In the genomic region with DNA sequence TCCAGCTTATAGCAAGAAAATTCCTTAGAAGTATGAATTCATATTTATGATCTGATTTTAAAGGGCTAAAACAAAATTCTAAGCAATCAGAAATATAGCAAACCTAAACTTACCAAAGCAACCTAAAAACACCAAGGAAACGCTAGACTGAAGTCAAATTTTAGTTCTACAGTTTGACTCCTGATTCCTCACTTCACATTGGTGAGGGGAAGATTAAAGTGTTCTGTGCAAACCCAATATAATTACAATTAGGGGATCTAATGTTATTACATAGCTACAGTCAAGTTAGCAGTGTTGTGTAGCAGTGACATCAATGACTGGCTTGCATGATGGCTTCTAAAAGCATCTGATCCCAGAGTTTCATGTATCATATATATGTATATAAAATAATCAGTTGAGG, we compare ENCODE assay signal across 23 cellular contexts. TPM values are rescaled to one million over a fixed set of nuclear protein-coding genes. Genes with fewer than 3 reads are reported as not detected.
DNase-seq lines count a peak whose midpoint lies in the region; ATAC-seq, FAIRE-seq and TF ChIP-seq lines count a peak whose summit lies in the region.
"Had no signal": no experiment of that assay in that cellular context is flagged by ENCODE, and none has a peak within 500 bp of the region (broad histone marks: within the 10 kb centered on the region; RNA-seq: fewer than 3 reads in every experiment).

No MANE protein-coding gene starts in this region.

- TF ChIP-seq CTCF in cardiac muscle cell (IDR thresholded peaks at IDR 0.05; ENCODE audit: low read depth, low read length) (no peak), right atrium auricular region (IDR thresholded peaks at IDR 0.05) (no peak), H1 (IDR thresholded peaks at IDR 0.05; ENCODE audit: control extremely low read depth in 1 of 3, insufficient read depth in 1 of 3, low read depth in 1 of 3, low read length in 3 of 3) (no peak), mucosa of descending colon (IDR thresholded peaks at IDR 0.05) (no peak)

- peaks cover 3% of the 10 kb centered on the region for H3K36me3 Mint-ChIP-seq in T-helper 17 cell (ENCODE audit: low read depth)

- intact Hi-C loops in mucosa of descending colon (cut with DNase I, micrococcal nuclease): no loop called here

- peaks cover 0 to 56% of the 10 kb centered on the region in 2 experiments; a peak in 2 of 4 replicates for H3K79me2 ChIP-seq in H1 (ENCODE audit: control insufficient read depth in 1 of 2, insufficient read depth in 2 of 2, low read length in 2 of 2)

- no peaks in the 10 kb centered on the region for H3K79me1 ChIP-seq in H1 (ENCODE audit: low read depth, low read length)

- H3K27me3 ChIP-seq in cardiac muscle cell (no peaks in the 10 kb centered on the region), right atrium auricular region (no peaks in the 10 kb centered on the region), H1 (replicated peaks in 1 of 4; ENCODE audit: control insufficient read depth in 3 of 4, extremely low read depth in 1 of 4, insufficient read depth in 3 of 4, low read length in 3 of 4) (no peaks in the 10 kb centered on the region)
- H3K27me3 ChIP-seq: brain microvascular endothelial cell, thyroid gland had no signal

- no peak overlapping the region for H2BK120ac ChIP-seq in H1 (replicated peaks; ENCODE audit: low read depth, low read length)

- H3K36me3 ChIP-seq in cardiac muscle cell (peaks cover 96% of the 10 kb centered on the region), right atrium auricular region (peaks cover 74% of the 10 kb centered on the region), H1 (ENCODE audit: control insufficient read depth in 2 of 4, insufficient read depth in 4 of 4, low read length in 3 of 4) (peaks cover 26 to 100% (median 64%) of the 10 kb centered on the region in 4 experiments), mucosa of descending colon (ENCODE audit: low read depth) (peaks cover 12% of the 10 kb centered on the region)

- CTCF ChIA-PET in H1 (lab: Charles Lee; ENCODE audit: partially characterized antibody): no interaction called here

- H3K4me3 ChIP-seq in cardiac muscle cell: no peak overlapping the region
- H3K4me3 ChIP-seq in right atrium auricular region: no peak overlapping the region
- H3K4me3 ChIP-seq in H1 (ENCODE audit: extremely low read depth in 1 of 4, insufficient read depth in 2 of 4, low read depth in 3 of 4, low read length in 4 of 4): no peak overlapping the region
- H3K4me3 ChIP-seq in mucosa of descending colon: no peak overlapping the region
- H3K4me3 ChIP-seq: coronary artery, prostate gland, skin epidermis, thyroid gland had no signal

- H3K27ac Mint-ChIP-seq in T-helper 17 cell: peak overlapping the region; percentile 86
- H3K27ac Mint-ChIP-seq: CD8-positive, alpha-beta T cell had no signal

- H3K4me2 ChIP-seq in H1 (ENCODE audit: insufficient read depth in 1 of 2, low read depth in 2 of 2, low read length in 2 of 2): no peak overlapping the region

- H2BK20ac ChIP-seq in H1 (ENCODE audit: low read length): no peak overlapping the region

- H2AFZ ChIP-seq in H1 (ENCODE audit: low read length): no peak overlapping the region

- no peaks in the 10 kb centered on the region for H3K23me2 ChIP-seq in H1 (ENCODE audit: low read depth, low read length)

- no peak for TF ChIP-seq RAD21 in H1 (IDR thresholded peaks at IDR 0.05 in 1 of 2, conservative IDR thresholded peaks at IDR 0.05 in 1 of 2; ENCODE audit: low read depth in 2 of 2, low read length in 2 of 2)

- H2AK5ac ChIP-seq in H1 (ENCODE audit: low read depth, low read length): no peak overlapping the region

- H3K56ac ChIP-seq in H1 (replicated peaks; ENCODE audit: insufficient read length, low read depth, low read length): no peak overlapping the region

- peak in 1 of 2 experiments; percentile 13 for TF ChIP-seq POLR2A in H1 (IDR thresholded peaks at IDR 0.05; ENCODE audit: control extremely low read depth in 1 of 2, low read depth in 2 of 2, low read length in 2 of 2)

- H2BK12ac ChIP-seq in H1 (ENCODE audit: low read depth, low read length): no peak overlapping the region

- WGBS in H1 (ENCODE audit: extremely low coverage in 1 of 2, insufficient coverage in 1 of 2, insufficient read length in 1 of 2, insufficient replicate concordance in 2 of 2, low coverage in 1 of 2, low lambda C conversion rate in 2 of 2, missing lambda C conversion rate in 1 of 2), 2 experiments: 87% methylated on average over 1 of the region's 1 CpG; no CpG with 5 or more reads in 1 of the 2 experiments

- TF ChIP-seq EP300 in H1 (IDR thresholded peaks at IDR 0.05; ENCODE audit: borderline replicate concordance in 1 of 2, low read depth in 2 of 2, low read length in 2 of 2): no peak

- H4K8ac ChIP-seq in H1 (ENCODE audit: extremely low read depth, insufficient read depth, low read length): no peak overlapping the region

- H3K4me1 ChIP-seq in cardiac muscle cell (ENCODE audit: low read depth) (no peaks in the 10 kb centered on the region), right atrium auricular region (peaks cover 0 to 27% of the 10 kb centered on the region in 2 donors), H1 (replicated peaks in 1 of 4; ENCODE audit: control insufficient read depth in 3 of 4, insufficient read depth in 4 of 4, low read length in 3 of 4) (no peaks in the 10 kb centered on the region), mucosa of descending colon (ENCODE audit: low read depth) (peaks cover 7% of the 10 kb centered on the region)
- H3K4me1 ChIP-seq: prostate gland had no signal

- no peaks in the 10 kb centered on the region for H3K9me3 ChIP-seq in cardiac muscle cell (ENCODE audit: low read depth)
- H3K9me3 ChIP-seq in right atrium auricular region: no peaks in the 10 kb centered on the region
- no peaks in the 10 kb centered on the region for H3K9me3 ChIP-seq in T-helper 17 cell (ENCODE audit: control insufficient read depth, low read length, poor library complexity, severe bottlenecking)
- H3K9me3 ChIP-seq in H1 (ENCODE audit: insufficient read depth in 2 of 2, low read depth in 1 of 2, low read length in 1 of 2): no peaks in the 10 kb centered on the region
- H3K9me3 ChIP-seq in mucosa of descending colon: no peaks in the 10 kb centered on the region
- H3K9me3 ChIP-seq: prostate gland, thyroid gland had no signal

- H3K4me3 Mint-ChIP-seq in T-helper 17 cell: peak overlapping the region; percentile 52
- H3K4me3 Mint-ChIP-seq: CD8-positive, alpha-beta T cell had no signal

- H3K4me1 Mint-ChIP-seq in T-helper 17 cell: peaks cover 51% of the 10 kb centered on the region

- no peak overlapping the region for H3K18ac ChIP-seq in H1 (ENCODE audit: extremely low read depth, low read length)

- FAIRE-seq in H1 (lab: Jason Lieb, UNC) (no peak), urothelium cell line (lab: Jason Lieb, UNC) (no peak)
- FAIRE-seq: endometrium had no signal

- no peak overlapping the region for H4K91ac ChIP-seq in H1 (replicated peaks; ENCODE audit: insufficient read length, low read length)

- H3K27ac ChIP-seq in cardiac muscle cell (peak overlapping the region; percentile 22), right atrium auricular region (no peak overlapping the region), H1 (ENCODE audit: low read depth, low read length) (no peak overlapping the region)
- H3K27ac ChIP-seq: brain microvascular endothelial cell, coronary artery, prostate gland, skin epidermis, thyroid gland had no signal

- no peak overlapping the region for H2BK15ac ChIP-seq in H1 (ENCODE audit: low read length)

- no peak for ATAC-seq in T-helper 17 cell
- ATAC-seq in mucosa of descending colon: no peak
- no peak for ATAC-seq in GM19023 (IDR thresholded peaks at IDR 0.05; ENCODE audit: unreplicated experiment)
- ATAC-seq: CD8-positive, alpha-beta T cell; stimulated activated naive CD8-positive, alpha-beta T cell treated with anti-CD3 and anti-CD28 coated beads, Interleukin-15, Interleukin-2, amounts not matched to agents 100 U/mL and 50 U/mL, for 24 hours had no signal

- H4K5ac ChIP-seq in H1 (ENCODE audit: insufficient read length, low read depth, low read length): no peak overlapping the region

- no peak overlapping the region for H3K9ac ChIP-seq in H1 (replicated peaks in 1 of 4; ENCODE audit: extremely low read depth in 1 of 4, low read depth in 3 of 4, low read length in 3 of 4)

- no peak overlapping the region for H3K4ac ChIP-seq in H1 (replicated peaks; ENCODE audit: insufficient read length, low read depth, low read length)

- peaks cover 0 to 3% of the 10 kb centered on the region in 2 experiments for H4K20me1 ChIP-seq in H1 (replicated peaks in 1 of 2; ENCODE audit: control insufficient read depth in 1 of 2, insufficient read depth in 2 of 2, low read length in 2 of 2)

- H3K27me3 Mint-ChIP-seq in T-helper 17 cell: no peaks in the 10 kb centered on the region

- POLR2A ChIA-PET in H1 (lab: Charles Lee; ENCODE audit: partially characterized antibody): interaction anchor here (0.9 to 29.6 kb wide), 7 partner anchors 9 to 390 kb away, joined by 3 to 677 read pairs (median 3); a partner anchor contains a TSS

- H2BK5ac ChIP-seq in H1 (ENCODE audit: low read depth, low read length): no peak overlapping the region

- DNase-seq in cardiac muscle cell (ENCODE audit: low read depth in 1 of 2, low spot score in 1 of 2) (no peak), right atrium auricular region (ENCODE audit: low spot score) (no peak), T-helper 17 cell (no peak), H1 (ENCODE audit: low read depth in 1 of 2, low spot score in 2 of 2) (no peak), urothelium cell line (ENCODE audit: low spot score) (no peak), mucosa of descending colon (no peak), NCI-H1694 treated with DMSO at 0.1 percent for 48 hours (lab: John Stamatoyannopoulos, UW) (no peak)
- DNase-seq: activated CD4-positive, alpha-beta T cell treated with anti-CD3 and anti-CD28 coated beads for 1 hour; activated gamma-delta T cell treated with Interleukin-2 at 50 U/mL for 16 hours; brain microvascular endothelial cell; CD8-positive, alpha-beta T cell; head of caudate nucleus; midbrain; NCI-H1436; NCI-H526; RPMI8226; stimulated activated naive CD8-positive, alpha-beta T cell treated with anti-CD3 and anti-CD28 coated beads, Interleukin-15, Interleukin-2, amounts not matched to agents 100 U/mL and 50 U/mL, for 24 hours; thyroid gland had no signal

- no peak overlapping the region for H3K23ac ChIP-seq in H1 (ENCODE audit: insufficient read length)

- no peak overlapping the region for H3K14ac ChIP-seq in H1 (ENCODE audit: insufficient read length)

RNA-seq across cellular contexts. Expression of a gene that starts 11.6 kb away (rescaled TPM):
- total RNA-seq in cardiac muscle cell: 267 and 447 TPM in 2 replicates
- 345 and 382 TPM in 2 replicates for polyA plus RNA-seq in cardiac muscle cell
- total RNA-seq in right atrium auricular region: 100 to 1,000 TPM; 175 to 206 TPM
- 100 to 1,000 TPM; 440 to 563 TPM for total RNA-seq in T-helper 17 cell
- total RNA-seq in H1 (2021; fragmentation: NEBNext Ultra II Directional; extraction: Animal tissue kit (Norgen Biotek cat#: 25700)): 606 and 614 TPM in 2 replicates
- polyA plus RNA-seq in H1 (2011; rRNA removed): 87.3 and 95.6 TPM in 2 replicates
- 240 TPM for polyA plus RNA-seq in H1 (2011; cell fraction: cytosol; rRNA removed)
- polyA plus RNA-seq in H1 (2011; cell fraction: nucleus; rRNA removed): 179 TPM
- 452 to 699 TPM (median 531 TPM) in 4 replicates for polyA plus RNA-seq in H1 (2012, experiment 1 of 2)
- polyA plus RNA-seq in H1 (2012, experiment 2 of 2): 85.9 TPM
- 352 TPM for polyA plus RNA-seq in H1 (2013, experiment 1 of 2)
- 353 TPM for polyA plus RNA-seq in H1 (2013, experiment 2 of 2)
- polyA minus RNA-seq in H1 (2011; rRNA and poly(A)+ RNA removed): 235 and 263 TPM in 2 replicates
- 285 TPM for polyA minus RNA-seq in H1 (2011; cell fraction: cytosol; rRNA and poly(A)+ RNA removed)
- polyA minus RNA-seq in H1 (2011; cell fraction: nucleus; rRNA and poly(A)+ RNA removed): 272 TPM
- 100 to 1,000 TPM; 197 to 281 (median 260) TPM for total RNA-seq in mucosa of descending colon

RNA-seq across cellular contexts. Expression of a gene that starts 17.2 kb away (rescaled TPM):
- total RNA-seq in cardiac muscle cell: 51.2 and 55.8 TPM in 2 replicates
- 68.1 and 104 TPM in 2 replicates for polyA plus RNA-seq in cardiac muscle cell
- 10 to 100 TPM; 57.3 to 64.7 TPM for total RNA-seq in right atrium auricular region
- total RNA-seq in T-helper 17 cell: 10 to 100 TPM; 24.4 to 24.8 TPM
- 28.8 and 33.6 TPM in 2 replicates for total RNA-seq in H1 (2021; fragmentation: NEBNext Ultra II Directional; extraction: Animal tissue kit (Norgen Biotek cat#: 25700))
- 11.7 and 17.5 TPM in 2 replicates for polyA plus RNA-seq in H1 (2011; rRNA removed)
- 33.1 TPM for polyA plus RNA-seq in H1 (2011; cell fraction: cytosol; rRNA removed)
- 6.2 TPM for polyA plus RNA-seq in H1 (2011; cell fraction: nucleus; rRNA removed)
- 18.0 to 39.2 TPM (median 20.0 TPM) in 4 replicates for polyA plus RNA-seq in H1 (2012, experiment 1 of 2)
- polyA plus RNA-seq in H1 (2012, experiment 2 of 2): 6.5 TPM
- polyA plus RNA-seq in H1 (2013, experiment 1 of 2): 42.7 TPM
- 43.3 TPM for polyA plus RNA-seq in H1 (2013, experiment 2 of 2)
- polyA minus RNA-seq in H1 (2011; rRNA and poly(A)+ RNA removed): 6.9 and 7.0 TPM in 2 replicates
- 4.6 TPM for polyA minus RNA-seq in H1 (2011; cell fraction: cytosol; rRNA and poly(A)+ RNA removed)
- polyA minus RNA-seq in H1 (2011; cell fraction: nucleus; rRNA and poly(A)+ RNA removed): 26.7 TPM
- total RNA-seq in mucosa of descending colon: 10 to 100 TPM; 18.9 to 37.7 (median 32.3) TPM
